In genomic region chr20:35882427-35883161, GRCh38 we compare ENCODE assay signal across 8 cellular contexts.
DNase-seq lines count a peak whose midpoint lies in the region; ATAC-seq and TF ChIP-seq lines count a peak whose summit lies in the region.
"Not testable (repeated sequence)": the region's sequence is repeated elsewhere in the genome, so short reads cannot be mapped to it uniquely, and the experiment has no call there.

No MANE protein-coding gene starts in this region.

- H4K5ac ChIP-seq in IMR-90 (ENCODE audit: low read depth, low read length), result peak overlapping the region; percentile 39; the same call in 1 of the 2 replicates

- H3K79me2 ChIP-seq in hepatocyte, result not testable (repeated sequence)

- H2BK5ac ChIP-seq in IMR-90 (ENCODE audit: low read depth, low read length, poor library complexity, severe bottlenecking), result peak overlapping the region; percentile 98

- ATAC-seq in IMR-90 (ENCODE audit: low read depth); gastrocnemius medialis; upper lobe of right lung: not testable (repeated sequence)

- not testable (repeated sequence) for DNase-seq in AG04450 (ENCODE audit: low read depth, low spot score); SJSA1 (ENCODE audit: low read depth in 1 of 2, low spot score in 2 of 2); epithelial cell of prostate (ENCODE audit: low read depth, low spot score); hepatocyte (ENCODE audit: low spot score); gastrocnemius medialis; upper lobe of right lung
- DNase-seq in IMR-90 (peak; percentile 62), astrocyte of the hippocampus (ENCODE audit: low read depth, low spot score) (peak; percentile 16)

- 100% methylated on average over 2 of the region's 9 CpGs; no CpG with 5 or more reads in 1 of the 2 experiments for WGBS in IMR-90 (ENCODE audit: extremely low coverage in 2 of 2, insufficient read length in 1 of 2), 2 experiments
- WGBS in hepatocyte (ENCODE audit: low lambda C conversion rate, missing lambda C conversion rate), result 94% methylated on average over 9 of the region's 9 CpGs

- POLR2A ChIA-PET in AG04450 (lab: Yijun Ruan, JAX), result interaction anchor here (0.7 to 3.2 kb wide), 3 partner anchors 139 to 230 kb away, joined by 5 to 34 read pairs (median 8); partner anchors contain the start of gene RBM39
- POLR2A ChIA-PET in IMR-90 (lab: Charles Lee; ENCODE audit: unreplicated experiment), result not testable (repeated sequence)

- TF ChIP-seq RAD21 in IMR-90 (IDR thresholded peaks at IDR 0.05; ENCODE audit: low read length), result not testable (repeated sequence)

- in situ Hi-C loops in IMR-90 (cut with MboI; ENCODE audit: low sequenced_read_pairs), result loop anchor here (10.0 kb wide), 1 partner anchor 138 kb away; the partner anchor contains the start of gene RBM39
- in situ Hi-C loops in gastrocnemius medialis (cut with MboI; ENCODE audit: low sequenced_read_pairs in 4 of 4), result loop anchor here (5.0 to 25.0 kb wide), 4 partner anchors 138 to 170 kb away; partner anchors contain the start of gene RBM39 (in 2 of the 4)

- H3K9me1 ChIP-seq in IMR-90 (ENCODE audit: insufficient read depth, low read length), result peaks cover 15% of the 10 kb centered on the region

- H3K9me3 ChIP-seq in AG04450 (ENCODE audit: control insufficient read depth, insufficient read depth, low read length); IMR-90 (ENCODE audit: control insufficient read depth, insufficient read depth, low read length); SJSA1 (replicated peaks); hepatocyte (ENCODE audit: low read depth); gastrocnemius medialis; upper lobe of right lung: not testable (repeated sequence)

- CTCF ChIA-PET in AG04450 (lab: Charles Lee), result interaction anchor here (0.6 to 1.6 kb wide), 3 partner anchors 27 to 140 kb away, joined by 3 to 5 read pairs (median 4); partner anchors contain the start of genes RBM39 and SCAND1
- CTCF ChIA-PET in IMR-90 (lab: Yijun Ruan, JAX), result not testable (repeated sequence)

- peak overlapping the region; percentile 92 for H3K4ac ChIP-seq in IMR-90 (ENCODE audit: low read depth, low read length)

- peak overlapping the region; percentile 32; the same call in 1 of the 2 replicates for H3K23ac ChIP-seq in IMR-90 (ENCODE audit: low read depth, low read length)

- H3K4me1 ChIP-seq in IMR-90 (ENCODE audit: control insufficient read depth, insufficient read depth, low read length) (peaks cover 15% of the 10 kb centered on the region), SJSA1 (replicated peaks) (peaks cover 44% of the 10 kb centered on the region), gastrocnemius medialis (peaks cover 33 to 40% of the 10 kb centered on the region in 2 donors)
- not testable (repeated sequence) for H3K4me1 ChIP-seq in hepatocyte (ENCODE audit: insufficient read depth); upper lobe of right lung

- intact Hi-C loops in IMR-90 (cut with micrococcal nuclease) (loop anchor here (10.0 kb wide), 1 partner anchor 178 kb away; no protein-coding TSS in a partner anchor), gastrocnemius medialis (cut with DNase I; ENCODE audit: low total_unique reads) (loop anchor here (5.0 kb wide), 2 partner anchors 55 to 165 kb away; no protein-coding TSS in a partner anchor), upper lobe of right lung (cut with DNase I) (loop anchor here (10.0 kb wide), 1 partner anchor 168 kb away; no protein-coding TSS in a partner anchor)

- H2BK15ac ChIP-seq in IMR-90 (ENCODE audit: low read depth, low read length), result peak overlapping the region; percentile 78; the same call in 2 of the 3 replicates

- H3K14ac ChIP-seq in IMR-90 (replicated peaks; ENCODE audit: low read depth, low read length), result peak overlapping the region; percentile 74

- not testable (repeated sequence) for H3K27me3 ChIP-seq in AG04450 (ENCODE audit: control insufficient read depth, insufficient read depth, low read length); IMR-90 (ENCODE audit: control insufficient read depth, insufficient read depth, low read length); SJSA1 (replicated peaks); hepatocyte; gastrocnemius medialis; upper lobe of right lung

- not testable (repeated sequence) for H4K20me1 ChIP-seq in IMR-90 (ENCODE audit: insufficient read depth, low read length); hepatocyte (ENCODE audit: insufficient read depth, poor library complexity, severe bottlenecking)

- H2AK5ac ChIP-seq in IMR-90 (ENCODE audit: low read depth, low read length), result peak overlapping the region; percentile 97

- H3K9ac ChIP-seq in IMR-90 (ENCODE audit: low read depth, low read length), result not testable (repeated sequence)

- H2AFZ ChIP-seq in IMR-90 (replicated peaks; ENCODE audit: low read length, poor library complexity); hepatocyte: not testable (repeated sequence)

- not testable (repeated sequence) for BruUV-seq in IMR-90 (replicated peaks; lab: Mats Ljungman, UMichigan)

- not testable (repeated sequence) for H3K4me3 ChIP-seq in AG04450 (ENCODE audit: low read depth, low read length); IMR-90 (ENCODE audit: insufficient read depth, low read depth, low read length); SJSA1; hepatocyte; gastrocnemius medialis; upper lobe of right lung

- peak overlapping the region; percentile 95 for H2BK120ac ChIP-seq in IMR-90 (ENCODE audit: low read depth, low read length)

- peak overlapping the region; percentile 60 for H2AK9ac ChIP-seq in IMR-90 (replicated peaks; ENCODE audit: low read depth, low read length, poor library complexity)

- not testable (repeated sequence) for TF ChIP-seq POLR2A in IMR-90 (IDR thresholded peaks at IDR 0.05; ENCODE audit: low read depth, low read length); gastrocnemius medialis (IDR thresholded peaks at IDR 0.05)

- peak overlapping the region; percentile 32 to 65; a peak in 3 of 4 replicates for H4K8ac ChIP-seq in IMR-90 (ENCODE audit: low read depth in 2 of 2, low read length in 2 of 2)

- not testable (repeated sequence) for TF ChIP-seq CTCF in AG04450 (IDR thresholded peaks at IDR 0.05; ENCODE audit: low read depth, low read length); IMR-90 (conservative IDR thresholded peaks at IDR 0.05; ENCODE audit: low read depth, low read length); hepatocyte (IDR thresholded peaks at IDR 0.05; ENCODE audit: poor library complexity); gastrocnemius medialis (IDR thresholded peaks at IDR 0.05 in 4 of 5, conservative IDR thresholded peaks at IDR 0.05 in 1 of 5); upper lobe of right lung (IDR thresholded peaks at IDR 0.05)

- not testable (repeated sequence) for H3K4me2 ChIP-seq in IMR-90 (ENCODE audit: low read depth, low read length); hepatocyte

- H3K18ac ChIP-seq in IMR-90 (ENCODE audit: low read depth, low read length), result peak overlapping the region; percentile 68; the same call in 1 of the 2 replicates

- not testable (repeated sequence) for H3K56ac ChIP-seq in IMR-90 (ENCODE audit: extremely low read depth, insufficient read depth, low read length)

- H3K79me1 ChIP-seq in IMR-90 (ENCODE audit: low read depth in 1 of 2, low read length in 2 of 2), result peaks cover 10 to 53% of the 10 kb centered on the region in 2 experiments

- not testable (repeated sequence) for H3K9me2 ChIP-seq in hepatocyte (replicated peaks; ENCODE audit: insufficient read depth)

- dilution Hi-C loops in IMR-90 (cut with HindIII; ENCODE audit: low sequenced_read_pairs, unreplicated experiment), result not testable (repeated sequence)

- not testable (repeated sequence) for H3K36me3 ChIP-seq in IMR-90 (ENCODE audit: control insufficient read depth, insufficient read depth, low read length); SJSA1; hepatocyte (replicated peaks; ENCODE audit: insufficient read depth, low read depth); gastrocnemius medialis; upper lobe of right lung

- H2BK20ac ChIP-seq in IMR-90 (ENCODE audit: low read depth, low read length), result peak overlapping the region; percentile 88

- H4K91ac ChIP-seq in IMR-90 (ENCODE audit: insufficient read depth, low read depth, low read length), result peak overlapping the region; percentile 78; the same call in 1 of the 2 replicates

- H3K27ac ChIP-seq in AG04450 (ENCODE audit: low read depth, low read length) (peak overlapping the region; percentile 99), IMR-90 (ENCODE audit: insufficient read depth, low read length) (peak overlapping the region; percentile 73), SJSA1 (peak overlapping the region; percentile 98), epithelial cell of prostate (peak overlapping the region; percentile 100), hepatocyte (peak overlapping the region; percentile 92), gastrocnemius medialis (peak overlapping the region; percentile 78 to 92 (median 84)), upper lobe of right lung (peak overlapping the region; percentile 55)

TF ChIP-seq in IMR-90, 13 proteins besides CTCF, POLR2A, EP300 and RAD21:
- TF ChIP-seq NFE2L2 (IDR thresholded peaks at IDR 0.05; ENCODE audit: low read depth, low read length), result peak; percentile 59; the same call in 1 of the 2 replicates
